1 cellular context compared by ENCODE assay signal in genomic region chr12:42144424-42145196, GRCh38.
TF ChIP-seq lines count a peak whose summit lies in the region.

TSS of gene GXYLT1 (minus strand) at chr12:42144874. CDS start at chr12:42144646, 228 bp downstream.

TF ChIP-seq in K562, 482 proteins besides CTCF, POLR2A, EP300 and RAD21 (continued from another document and continues in another):
- TF ChIP-seq THAP12 (CRISPR knock-in tag; IDR thresholded peaks at IDR 0.05) (peak; percentile 63; the same call in 1 of the 2 replicates), ZNF740 (CRISPR knock-in tag; IDR thresholded peaks at IDR 0.05) (peak; percentile 45; the same call in 1 of the 2 replicates), ZNF740 (tag; IDR thresholded peaks at IDR 0.05) (no peak), TCFL5 (CRISPR knock-in tag; conservative IDR thresholded peaks at IDR 0.05) (no peak), TBP (optimal IDR thresholded peaks at IDR 0.05; ENCODE audit: low read depth, low read length) (peak; percentile 70), TCF7L2 (IDR thresholded peaks at IDR 0.05; ENCODE audit: low read depth, low read length) (no peak), SAFB2 (IDR thresholded peaks at IDR 0.05; ENCODE audit: borderline replicate concordance, low read depth, low read length, severe bottlenecking) (no peak), TAF9B (IDR thresholded peaks at IDR 0.05; ENCODE audit: partially characterized antibody) (no peak), SRSF3 (IDR thresholded peaks at IDR 0.05; ENCODE audit: insufficient read depth, low read length) (no peak), ELK1 (CRISPR knock-in tag; IDR thresholded peaks at IDR 0.05) (no peak), ZBTB26 (CRISPR knock-in tag; IDR thresholded peaks at IDR 0.05) (no peak), CEBPZ (IDR thresholded peaks at IDR 0.05; ENCODE audit: borderline replicate concordance, low read depth, low read length) (no peak), CEBPG (CRISPR knock-in tag; IDR thresholded peaks at IDR 0.05) (0 out of 2 replicates have a peak, but pooled peaks have one; percentile 27), CEBPG (tag; conservative IDR thresholded peaks at IDR 0.05 in 1 of 2, IDR thresholded peaks at IDR 0.05 in 1 of 2) (peak in 1 of 2 experiments; percentile 46; a peak in 1 of 4 replicates), FOXP1 (CRISPR knock-in tag; IDR thresholded peaks at IDR 0.05) (peak; percentile 74; the same call in 1 of the 2 replicates), SRSF7 (optimal IDR thresholded peaks at IDR 0.05; ENCODE audit: low read depth, low read length) (no peak), HMGN3 (IDR thresholded peaks at IDR 0.05; ENCODE audit: borderline replicate concordance, extremely low read depth, insufficient read length, low read depth, low read length) (peak; percentile 65), HMGXB4 (CRISPR knock-in tag; IDR thresholded peaks at IDR 0.05) (0 out of 2 replicates have a peak, but pooled peaks have one; percentile 24), NCOA1 (IDR thresholded peaks at IDR 0.05; ENCODE audit: low read depth) (no peak), ARNT (IDR thresholded peaks at IDR 0.05) (no peak), ZKSCAN3 (CRISPR knock-in tag; IDR thresholded peaks at IDR 0.05) (no peak), ATF6 (CRISPR knock-in tag; IDR thresholded peaks at IDR 0.05) (peak; percentile 88; the same call in 1 of the 2 replicates), ZBTB8A (IDR thresholded peaks at IDR 0.05; ENCODE audit: partially characterized antibody) (no peak), NR0B1 (IDR thresholded peaks at IDR 0.05; ENCODE audit: partially characterized antibody) (no peak), ZNF668 (CRISPR knock-in tag; IDR thresholded peaks at IDR 0.05) (no peak), STAG1 (CRISPR knock-in tag; IDR thresholded peaks at IDR 0.05; ENCODE audit: borderline replicate concordance) (no peak), MEF2A (IDR thresholded peaks at IDR 0.05; ENCODE audit: control insufficient read depth, low read depth, low read length) (no peak), RNF2 (IDR thresholded peaks at IDR 0.05) (no peak; the same call in 1 of the 2 replicates), TCF7 (IDR thresholded peaks at IDR 0.05; ENCODE audit: borderline replicate concordance) (no peak), ZNF134 (CRISPR knock-in tag; conservative IDR thresholded peaks at IDR 0.05) (no peak), SIX5 (IDR thresholded peaks at IDR 0.05; ENCODE audit: borderline replicate concordance in 1 of 2, insufficient read depth in 1 of 2, low read depth in 1 of 2, low read length in 2 of 2) (no peak), PHF21A (IDR thresholded peaks at IDR 0.05; ENCODE audit: borderline replicate concordance, low read depth) (0 out of 2 replicates have a peak, but pooled peaks have one; percentile 22), E2F6 (IDR thresholded peaks at IDR 0.05; ENCODE audit: borderline replicate concordance in 1 of 2, extremely low read depth in 1 of 2, insufficient read depth in 1 of 2, insufficient read length in 1 of 2, low read depth in 1 of 2, low read length in 1 of 2, poor library complexity in 1 of 2, severe bottlenecking in 1 of 2) (peak; percentile 82 to 95), ESRRB (CRISPR knock-in tag; IDR thresholded peaks at IDR 0.05; ENCODE audit: borderline replicate concordance) (no peak), ARID3A (IDR thresholded peaks at IDR 0.05; ENCODE audit: borderline replicate concordance, low read depth, low read length) (no peak), ZSCAN32 (CRISPR knock-in tag; IDR thresholded peaks at IDR 0.05) (no peak), EP400 (IDR thresholded peaks at IDR 0.05) (peak; percentile 30; the same call in 1 of the 2 replicates), ZNF444 (CRISPR knock-in tag; IDR thresholded peaks at IDR 0.05) (no peak), GTF2E2 (tag; IDR thresholded peaks at IDR 0.05) (no peak; the same call in 1 of the 2 replicates), KDM1A (IDR thresholded peaks at IDR 0.05) (no peak), MTA1 (IDR thresholded peaks at IDR 0.05; ENCODE audit: borderline replicate concordance) (0 out of 2 replicates have a peak, but pooled peaks have one; percentile 53), LCOR (CRISPR knock-in tag; IDR thresholded peaks at IDR 0.05) (no peak), ZNF384 (IDR thresholded peaks at IDR 0.05; ENCODE audit: low read depth, low read length) (no peak), SMARCB1 (IDR thresholded peaks at IDR 0.05; ENCODE audit: insufficient read length, low read depth) (no peak), ZNF121 (CRISPR knock-in tag; conservative IDR thresholded peaks at IDR 0.05) (no peak), POLR3G (IDR thresholded peaks at IDR 0.05; ENCODE audit: extremely low read depth, insufficient read length, insufficient replicate concordance) (no peak), NFIC (IDR thresholded peaks at IDR 0.05) (peak; percentile 30; the same call in 1 of the 2 replicates), BCL6 (CRISPR knock-in tag; IDR thresholded peaks at IDR 0.05) (no peak), GTF2A2 (tag; IDR thresholded peaks at IDR 0.05) (no peak), CBX1 (IDR thresholded peaks at IDR 0.05; ENCODE audit: low read depth) (no peak), CAMTA2 (CRISPR knock-in tag; conservative IDR thresholded peaks at IDR 0.05) (no peak), ZKSCAN1 (IDR thresholded peaks at IDR 0.05; ENCODE audit: low read depth, low read length) (no peak), SMAD2 (IDR thresholded peaks at IDR 0.05; ENCODE audit: low read depth, low read length) (no peak), ZNF780A (CRISPR knock-in tag; IDR thresholded peaks at IDR 0.05) (no peak)
